In genomic region chr20:36784900-36785299, GRCh38 we compare ENCODE assay signal across 25 cellular contexts. TPM values are rescaled to one million over a fixed set of nuclear protein-coding genes. Genes with fewer than 3 reads are reported as not detected.
DNase-seq lines count a peak whose midpoint lies in the region; ATAC-seq and TF ChIP-seq lines count a peak whose summit lies in the region.
"Had no signal": no experiment of that assay in that cellular context is flagged by ENCODE, and none has a peak within 500 bp of the region (broad histone marks: within the 10 kb centered on the region; RNA-seq: fewer than 3 reads in every experiment).

No MANE protein-coding gene starts in this region.

- TF ChIP-seq CTCF in left ventricle myocardium inferior (IDR thresholded peaks at IDR 0.05; ENCODE audit: borderline replicate concordance) (peak; percentile 26), transverse colon (IDR thresholded peaks at IDR 0.05) (no peak), testis (IDR thresholded peaks at IDR 0.05) (no peak)

- peak; percentile 68 for ATAC-seq in sciatic nerve
- ATAC-seq: SK-N-SH treated with all-trans-retinoic acid at 6 μM for 48 hours, WTC11 had no signal

- H3K27ac ChIP-seq in GM23248: no peak overlapping the region
- H3K27ac ChIP-seq in left ventricle myocardium inferior (replicated peaks): peak overlapping the region; percentile 57
- H3K27ac ChIP-seq in transverse colon: peak overlapping the region in 1 of 4 donors; percentile 51
- H3K27ac ChIP-seq in testis: no peak overlapping the region
- H3K27ac ChIP-seq: right lobe of liver had no signal

- H3K4me1 ChIP-seq in GM23248 (ENCODE audit: insufficient read depth) (no peaks in the 10 kb centered on the region), left ventricle myocardium inferior (peaks cover 21% of the 10 kb centered on the region), transverse colon (no peaks in the 10 kb centered on the region), testis (no peaks in the 10 kb centered on the region)
- H3K4me1 ChIP-seq: esophagus squamous epithelium, right lobe of liver had no signal

- H3K4me3 ChIP-seq in GM23248 (no peak overlapping the region), left ventricle myocardium inferior (no peak overlapping the region), transverse colon (no peak overlapping the region), testis (no peak overlapping the region)
- H3K4me3 ChIP-seq: esophagus squamous epithelium, right lobe of liver had no signal

- no peak for TF ChIP-seq EP300 in transverse colon (IDR thresholded peaks at IDR 0.05; ENCODE audit: low read depth)

- H3K36me3 ChIP-seq in GM23248 (ENCODE audit: low read depth): no peaks in the 10 kb centered on the region
- H3K36me3 ChIP-seq in left ventricle myocardium inferior: peaks cover 71% of the 10 kb centered on the region
- H3K36me3 ChIP-seq in transverse colon: no peaks in the 10 kb centered on the region
- no peaks in the 10 kb centered on the region for H3K36me3 ChIP-seq in testis (ENCODE audit: low read depth, missing control alignments)
- H3K36me3 ChIP-seq: right lobe of liver had no signal

- H4K20me1 ChIP-seq in GM23248 (ENCODE audit: insufficient read depth): no peaks in the 10 kb centered on the region

- intact Hi-C loops in left ventricle myocardium inferior (cut with micrococcal nuclease): no loop called here
- intact Hi-C loops in sciatic nerve (cut with DNase I): no loop called here
- intact Hi-C loops in transverse colon (cut with DNase I; ENCODE audit: low total_unique reads): loop anchor here (5.0 kb wide), 1 partner anchor 32 kb away; no protein-coding TSS in a partner anchor
- intact Hi-C loops in testis (cut with DNase I; ENCODE audit: low total_unique reads): no loop called here

- no peaks in the 10 kb centered on the region for H3K27me3 ChIP-seq in GM23248 (replicated peaks; ENCODE audit: insufficient read depth)
- H3K27me3 ChIP-seq in left ventricle myocardium inferior (ENCODE audit: low read depth): no peaks in the 10 kb centered on the region
- H3K27me3 ChIP-seq in transverse colon: no peaks in the 10 kb centered on the region
- no peaks in the 10 kb centered on the region for H3K27me3 ChIP-seq in testis
- H3K27me3 ChIP-seq: esophagus squamous epithelium, right lobe of liver had no signal

- peak; percentile 41 for DNase-seq in GM23248
- peak; percentile 65 for DNase-seq in cerebellar cortex (ENCODE audit: low spot score)
- peak; percentile 57 for DNase-seq in left ventricle myocardium inferior
- DNase-seq in sciatic nerve (ENCODE audit: low spot score): no peak
- no peak for DNase-seq in transverse colon
- no peak for DNase-seq in NCI-H1417 treated with DMSO at 0.1 percent for 48 hours (lab: John Stamatoyannopoulos, UW)
- DNase-seq in testis: no peak
- no peak for DNase-seq in activated CD4-positive, alpha-beta T cell treated with anti-CD3 and anti-CD28 coated beads for 48 hours
- DNase-seq: activated CD4-positive, alpha-beta memory T cell treated with anti-CD3 and anti-CD28 coated beads for 36 hours; activated naive CD4-positive, alpha-beta T cell; activated T-cell treated with anti-CD3 and anti-CD28 coated beads for 4 hours; anterior cingulate cortex; CD4-positive, alpha-beta T cell; DMS53; effector memory CD4-positive, alpha-beta T cell; esophagus squamous epithelium; immature natural killer cell; Kasumi-1; mammary epithelial cell; NCI-H1092 treated with DMSO at 0.1 percent for 48 hours; NCI-H2081 treated with DMSO at 0.1 percent for 48 hours; occipital lobe; right lobe of liver had no signal

- no peaks in the 10 kb centered on the region for H3K9me3 ChIP-seq in GM23248 (ENCODE audit: low read depth)
- H3K9me3 ChIP-seq in left ventricle myocardium inferior (replicated peaks): no peaks in the 10 kb centered on the region
- H3K9me3 ChIP-seq in transverse colon: no peaks in the 10 kb centered on the region
- H3K9me3 ChIP-seq in testis: no peaks in the 10 kb centered on the region
- H3K9me3 ChIP-seq: esophagus squamous epithelium, right lobe of liver had no signal

- in situ Hi-C loops in GM23248 (cut with MboI) (no loop called here), transverse colon (cut with MboI; ENCODE audit: low pct_ligation_motif_present in 1 of 4, low pct_unique_long_range_greater_than_20kb in 1 of 4, low sequenced_read_pairs in 3 of 4) (no loop called here)

- WGBS in GM23248 (ENCODE audit: low coverage in 1 of 2, low lambda C conversion rate in 2 of 2, missing lambda C conversion rate in 2 of 2), 2 experiments: 67 to 72% methylated on average over 9 of the region's 9 CpGs
- WGBS in transverse colon (ENCODE audit: low coverage in 1 of 2), 2 donors: 75% methylated on average over 9 of the region's 9 CpGs; no CpG with 5 or more reads in 1 of the 2 donors
- WGBS in testis, 2 donors: 73 to 83% methylated on average over 8 to 9 of the region's 9 CpGs

- TF ChIP-seq POLR2A in transverse colon (IDR thresholded peaks at IDR 0.05) (no peak), testis (IDR thresholded peaks at IDR 0.05) (no peak)

- H3K9ac ChIP-seq in GM23248: no peak overlapping the region

- H2AFZ ChIP-seq in GM23248: no peak overlapping the region

- no peak overlapping the region for H3K4me2 ChIP-seq in GM23248 (ENCODE audit: unreplicated experiment)

- H3K79me2 ChIP-seq in GM23248 (ENCODE audit: insufficient read depth): 0 out of 2 replicates have a peak, but pooled peaks cover 7% of the 10 kb centered on the region

- H3F3A ChIP-seq in GM23248 (ENCODE audit: insufficient read depth): no peaks in the 10 kb centered on the region

- H3K9me2 ChIP-seq in GM23248 (ENCODE audit: insufficient read depth): no peaks in the 10 kb centered on the region

RNA-seq across cellular contexts. Expression of gene DSN1, which starts 11.3 kb away (rescaled TPM):
- 13.0 and 18.3 TPM in 2 replicates for total RNA-seq in GM23248 (2014; rRNA removed; shearing (Covaris generic))
- 15.6 and 16.3 TPM in 2 replicates for polyA plus RNA-seq in GM23248 (2016; fragmentation: Nextera tagmentation; extraction: Ambion mirVana)
- total RNA-seq in left ventricle myocardium inferior: 4.8 TPM
- 7.2 TPM for total RNA-seq in sciatic nerve
- total RNA-seq in transverse colon: 1 to 10 TPM in 3 of 4 donors, under 1 TPM in 1; 0.40 to 9.8 (median 5.1) TPM
- 10 to 100 TPM; 24.6 to 30.2 TPM for total RNA-seq in testis
- 38.6 TPM for polyA plus RNA-seq in testis (ENCODE audit: insufficient read depth, low read depth, low replicate concordance)

RNA-seq across cellular contexts. Expression of gene NDRG3, which starts 39.0 kb away (rescaled TPM):
- 19.8 and 20.2 TPM in 2 replicates for total RNA-seq in GM23248 (2014; rRNA removed; shearing (Covaris generic))
- 23.3 and 26.6 TPM in 2 replicates for polyA plus RNA-seq in GM23248 (2016; fragmentation: Nextera tagmentation; extraction: Ambion mirVana)
- total RNA-seq in left ventricle myocardium inferior: 34.4 TPM
- total RNA-seq in sciatic nerve: 30.7 TPM
- total RNA-seq in transverse colon: 10 to 100 TPM in 3 of 4 donors, 1 to 10 TPM in 1; 1.9 to 54.7 (median 33.1) TPM
- 10 to 100 TPM; 65.3 to 70.7 TPM for total RNA-seq in testis
- 202 TPM for polyA plus RNA-seq in testis (ENCODE audit: insufficient read depth, low read depth, low replicate concordance)

Comparison
In these comparisons a context has a peak if more than half of its experiments do, and no peak if none do; other contexts are left out.
1. DNase-seq: peak in GM23248 (single experiment), cerebellar cortex (single experiment) and left ventricle myocardium inferior (single experiment); none in sciatic nerve (single experiment), transverse colon (single experiment), NCI-H1417 treated with DMSO at 0.1 percent for 48 hours (single experiment), testis (single experiment) and activated CD4-positive, alpha-beta T cell treated with anti-CD3 and anti-CD28 coated beads for 48 hours (single experiment).